ENCODE assay signal across 8 cellular contexts in genomic region chr12:49698619-49699545, GRCh38. TPM values are rescaled to one million over a fixed set of nuclear protein-coding genes. Genes with fewer than 3 reads are reported as not detected.
DNase-seq lines count a peak whose midpoint lies in the region; ATAC-seq and TF ChIP-seq lines count a peak whose summit lies in the region.

No MANE protein-coding gene starts in this region.

- CTCF ChIA-PET in activated B cell treated with CpG ODN at 0.5 μM for 24 hours (lab: Charles Lee): interaction anchor here (0.7 to 1.3 kb wide), 3 partner anchors 19 to 55 kb away, joined by 3 to 5 read pairs (median 4); no protein-coding TSS in a partner anchor

- peak overlapping the region; percentile 29 to 40 for H3K27ac ChIP-seq in esophagus (ENCODE audit: low read depth in 2 of 2, low read length in 1 of 2)

- DNase-seq in Daoy (ENCODE audit: low read depth): peak; percentile 84
- peak; percentile 57 for DNase-seq in activated B cell treated with CpG ODN at 0.5 μM for 24 hours
- DNase-seq in naive thymus-derived CD8-positive, alpha-beta T cell: peak in 6 of 10 donors; percentile 7 to 28 (median 21)
- DNase-seq in NCI-H187 treated with DMSO at 0.1 percent for 48 hours (lab: John Stamatoyannopoulos, UW): no peak
- DNase-seq in epidermal melanocyte (ENCODE audit: insufficient read length, low spot score): no peak

- H3K9me3 ChIP-seq in esophagus (ENCODE audit: control insufficient read depth in 2 of 2, insufficient read depth in 1 of 2, low read depth in 1 of 2, low read length in 1 of 2): no peaks in the 10 kb centered on the region

- H3K4me1 ChIP-seq in esophagus (ENCODE audit: control insufficient read depth in 2 of 2, insufficient read depth in 2 of 2, low read length in 1 of 2): peaks cover 0 to 2% of the 10 kb centered on the region in 2 donors

- peak; percentile 66 for ATAC-seq in GM21367 (IDR thresholded peaks at IDR 0.05; ENCODE audit: unreplicated experiment)
- peak; percentile 33 for ATAC-seq in HG03575 (IDR thresholded peaks at IDR 0.05; ENCODE audit: extremely low read depth, insufficient number of reproducible peaks, low FRiP score, unreplicated experiment)
- peak; percentile 82 for ATAC-seq in activated B cell treated with CpG ODN at 0.5 μM for 24 hours (ENCODE audit: low read depth)
- peak; percentile 70 to 71 for ATAC-seq in naive thymus-derived CD8-positive, alpha-beta T cell

- intact Hi-C loops in activated B cell treated with CpG ODN at 0.5 μM for 24 hours (cut with micrococcal nuclease): loop anchor here (1.0 to 2.0 kb wide), 6 partner anchors 8 to 332 kb away; partner anchors contain the start of genes FMNL3 and SPATS2

- H3K4me3 Mint-ChIP-seq in activated B cell treated with CpG ODN at 0.5 μM for 24 hours: peak overlapping the region; percentile 84
- peak overlapping the region; percentile 71 to 92 (median 84) for H3K4me3 Mint-ChIP-seq in naive thymus-derived CD8-positive, alpha-beta T cell

- H3K36me3 ChIP-seq in esophagus (ENCODE audit: control insufficient read depth in 2 of 2, insufficient read depth in 2 of 2, low read length in 1 of 2): no peaks in the 10 kb centered on the region

- H3K36me3 Mint-ChIP-seq in activated B cell treated with CpG ODN at 0.5 μM for 24 hours (ENCODE audit: low read depth): peaks cover 6% of the 10 kb centered on the region
- H3K36me3 Mint-ChIP-seq in naive thymus-derived CD8-positive, alpha-beta T cell: peaks cover 0 to 2% (median 0%) of the 10 kb centered on the region in 3 donors

- H3K27me3 ChIP-seq in esophagus (ENCODE audit: control insufficient read depth in 1 of 2, insufficient read depth in 2 of 2, low read length in 2 of 2): no peaks in the 10 kb centered on the region

- H3K9me3 Mint-ChIP-seq in activated B cell treated with CpG ODN at 0.5 μM for 24 hours: no peaks in the 10 kb centered on the region
- H3K9me3 Mint-ChIP-seq in naive thymus-derived CD8-positive, alpha-beta T cell: no peaks in the 10 kb centered on the region

- H3K4me1 Mint-ChIP-seq in activated B cell treated with CpG ODN at 0.5 μM for 24 hours: peaks cover 83% of the 10 kb centered on the region
- H3K4me1 Mint-ChIP-seq in naive thymus-derived CD8-positive, alpha-beta T cell: peaks cover 21 to 75% (median 57%) of the 10 kb centered on the region in 4 donors

- no peaks in the 10 kb centered on the region for H3K27me3 Mint-ChIP-seq in activated B cell treated with CpG ODN at 0.5 μM for 24 hours
- H3K27me3 Mint-ChIP-seq in naive thymus-derived CD8-positive, alpha-beta T cell: no peaks in the 10 kb centered on the region

- 34 to 39% methylated on average over 8 of the region's 8 CpGs for WGBS in esophagus, 2 donors

- no peak overlapping the region for H3K4me3 ChIP-seq in esophagus (ENCODE audit: low read depth in 1 of 2, low read length in 2 of 2)

- TF ChIP-seq CTCF in activated B cell treated with CpG ODN at 0.5 μM for 24 hours (IDR thresholded peaks at IDR 0.05): no peak

- POLR2A ChIA-PET in activated B cell treated with CpG ODN at 0.5 μM for 24 hours (lab: Charles Lee): interaction anchor here (0.5 to 3.4 kb wide), 11 partner anchors 8 to 136 kb away, joined by 3 to 19 read pairs (median 11); partner anchors contain the start of genes FMNL3 and TMBIM6
- POLR2A ChIA-PET in naive thymus-derived CD8-positive, alpha-beta T cell (lab: Charles Lee): interaction anchor here (0.6 to 2.0 kb wide), 3 partner anchors 8 to 433 kb away, joined by 6 to 7 read pairs (median 6); partner anchors contain the start of gene FMNL3

- peak overlapping the region; percentile 96 for H3K27ac Mint-ChIP-seq in activated B cell treated with CpG ODN at 0.5 μM for 24 hours
- H3K27ac Mint-ChIP-seq in naive thymus-derived CD8-positive, alpha-beta T cell: peak overlapping the region in 9 of 10 donors; percentile 35 to 90 (median 82)

RNA-seq across cellular contexts. Expression of gene FMNL3, which starts 8.3 kb away (rescaled TPM):
- total RNA-seq in Daoy (2014; rRNA removed; shearing (Covaris generic)): 41.9 and 51.7 TPM in 2 replicates
- 74.7 and 84.3 TPM in 2 replicates for total RNA-seq in activated B cell treated with CpG ODN at 0.5 μM for 24 hours
- 1 to 10 TPM; 1.4 to 1.7 TPM for polyA plus RNA-seq in esophagus
- total RNA-seq in naive thymus-derived CD8-positive, alpha-beta T cell: 10 to 100 TPM; 34.4 to 36.5 TPM
- 10 to 100 TPM in 1 of 3 donors, 1 to 10 TPM in 2; 7.6 to 12.1 (median 8.4) TPM for polyA plus RNA-seq in naive thymus-derived CD8-positive, alpha-beta T cell

RNA-seq across cellular contexts. Expression of gene TMBIM6, which starts 42.5 kb away (rescaled TPM):
- 379 and 454 TPM in 2 replicates for total RNA-seq in Daoy (2014; rRNA removed; shearing (Covaris generic))
- 355 and 366 TPM in 2 replicates for total RNA-seq in activated B cell treated with CpG ODN at 0.5 μM for 24 hours
- polyA plus RNA-seq in esophagus: 100 to 1,000 TPM; 169 to 252 TPM
- 100 to 1,000 TPM; 380 to 412 TPM for total RNA-seq in naive thymus-derived CD8-positive, alpha-beta T cell
- 1,000 to 10,000 TPM in 1 of 3 donors, 100 to 1,000 TPM in 2; 817 to 1,126 (median 845) TPM for polyA plus RNA-seq in naive thymus-derived CD8-positive, alpha-beta T cell

Comparison
In these comparisons a context has a peak if more than half of its experiments do, and no peak if none do; other contexts are left out.
1. DNase-seq: peak in Daoy (single experiment), activated B cell treated with CpG ODN at 0.5 μM for 24 hours (single experiment) and naive thymus-derived CD8-positive, alpha-beta T cell (6 of 10); none in NCI-H187 treated with DMSO at 0.1 percent for 48 hours (single experiment) and epidermal melanocyte (single experiment).
2. Peak in every context shown above with its lines, with median percentiles within 50 percentile points of each other: ATAC-seq.